Comparison of ENCODE assay signal across 1 cellular context in the genomic region with DNA sequence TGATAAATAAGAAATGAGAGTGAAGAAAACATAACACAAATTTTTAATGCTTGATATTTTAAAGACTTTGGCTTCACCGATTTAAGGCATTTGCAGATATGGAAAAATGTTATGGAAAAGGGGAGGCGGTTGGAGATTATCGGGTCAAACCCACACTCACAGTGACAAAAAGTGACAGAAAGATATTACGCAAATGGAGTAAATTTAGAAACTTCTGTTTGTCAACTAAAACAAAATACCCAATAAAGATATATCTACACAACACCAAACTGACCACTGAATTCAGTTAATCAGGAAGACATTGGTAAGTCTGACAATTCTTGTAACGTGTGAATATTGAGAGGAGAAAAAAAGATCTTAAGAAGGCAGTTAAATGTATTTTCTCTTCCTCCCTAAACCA.
A peak's percentile ranks its signal among the peaks of the same experiment; 100 is the strongest.
TF ChIP-seq lines count a peak whose summit lies in the region.

No MANE protein-coding gene starts in this region.

TF ChIP-seq in K562, 482 proteins besides CTCF, POLR2A, EP300 and RAD21 (continued from another document and continues in another):
- TF ChIP-seq, protein P1, sequence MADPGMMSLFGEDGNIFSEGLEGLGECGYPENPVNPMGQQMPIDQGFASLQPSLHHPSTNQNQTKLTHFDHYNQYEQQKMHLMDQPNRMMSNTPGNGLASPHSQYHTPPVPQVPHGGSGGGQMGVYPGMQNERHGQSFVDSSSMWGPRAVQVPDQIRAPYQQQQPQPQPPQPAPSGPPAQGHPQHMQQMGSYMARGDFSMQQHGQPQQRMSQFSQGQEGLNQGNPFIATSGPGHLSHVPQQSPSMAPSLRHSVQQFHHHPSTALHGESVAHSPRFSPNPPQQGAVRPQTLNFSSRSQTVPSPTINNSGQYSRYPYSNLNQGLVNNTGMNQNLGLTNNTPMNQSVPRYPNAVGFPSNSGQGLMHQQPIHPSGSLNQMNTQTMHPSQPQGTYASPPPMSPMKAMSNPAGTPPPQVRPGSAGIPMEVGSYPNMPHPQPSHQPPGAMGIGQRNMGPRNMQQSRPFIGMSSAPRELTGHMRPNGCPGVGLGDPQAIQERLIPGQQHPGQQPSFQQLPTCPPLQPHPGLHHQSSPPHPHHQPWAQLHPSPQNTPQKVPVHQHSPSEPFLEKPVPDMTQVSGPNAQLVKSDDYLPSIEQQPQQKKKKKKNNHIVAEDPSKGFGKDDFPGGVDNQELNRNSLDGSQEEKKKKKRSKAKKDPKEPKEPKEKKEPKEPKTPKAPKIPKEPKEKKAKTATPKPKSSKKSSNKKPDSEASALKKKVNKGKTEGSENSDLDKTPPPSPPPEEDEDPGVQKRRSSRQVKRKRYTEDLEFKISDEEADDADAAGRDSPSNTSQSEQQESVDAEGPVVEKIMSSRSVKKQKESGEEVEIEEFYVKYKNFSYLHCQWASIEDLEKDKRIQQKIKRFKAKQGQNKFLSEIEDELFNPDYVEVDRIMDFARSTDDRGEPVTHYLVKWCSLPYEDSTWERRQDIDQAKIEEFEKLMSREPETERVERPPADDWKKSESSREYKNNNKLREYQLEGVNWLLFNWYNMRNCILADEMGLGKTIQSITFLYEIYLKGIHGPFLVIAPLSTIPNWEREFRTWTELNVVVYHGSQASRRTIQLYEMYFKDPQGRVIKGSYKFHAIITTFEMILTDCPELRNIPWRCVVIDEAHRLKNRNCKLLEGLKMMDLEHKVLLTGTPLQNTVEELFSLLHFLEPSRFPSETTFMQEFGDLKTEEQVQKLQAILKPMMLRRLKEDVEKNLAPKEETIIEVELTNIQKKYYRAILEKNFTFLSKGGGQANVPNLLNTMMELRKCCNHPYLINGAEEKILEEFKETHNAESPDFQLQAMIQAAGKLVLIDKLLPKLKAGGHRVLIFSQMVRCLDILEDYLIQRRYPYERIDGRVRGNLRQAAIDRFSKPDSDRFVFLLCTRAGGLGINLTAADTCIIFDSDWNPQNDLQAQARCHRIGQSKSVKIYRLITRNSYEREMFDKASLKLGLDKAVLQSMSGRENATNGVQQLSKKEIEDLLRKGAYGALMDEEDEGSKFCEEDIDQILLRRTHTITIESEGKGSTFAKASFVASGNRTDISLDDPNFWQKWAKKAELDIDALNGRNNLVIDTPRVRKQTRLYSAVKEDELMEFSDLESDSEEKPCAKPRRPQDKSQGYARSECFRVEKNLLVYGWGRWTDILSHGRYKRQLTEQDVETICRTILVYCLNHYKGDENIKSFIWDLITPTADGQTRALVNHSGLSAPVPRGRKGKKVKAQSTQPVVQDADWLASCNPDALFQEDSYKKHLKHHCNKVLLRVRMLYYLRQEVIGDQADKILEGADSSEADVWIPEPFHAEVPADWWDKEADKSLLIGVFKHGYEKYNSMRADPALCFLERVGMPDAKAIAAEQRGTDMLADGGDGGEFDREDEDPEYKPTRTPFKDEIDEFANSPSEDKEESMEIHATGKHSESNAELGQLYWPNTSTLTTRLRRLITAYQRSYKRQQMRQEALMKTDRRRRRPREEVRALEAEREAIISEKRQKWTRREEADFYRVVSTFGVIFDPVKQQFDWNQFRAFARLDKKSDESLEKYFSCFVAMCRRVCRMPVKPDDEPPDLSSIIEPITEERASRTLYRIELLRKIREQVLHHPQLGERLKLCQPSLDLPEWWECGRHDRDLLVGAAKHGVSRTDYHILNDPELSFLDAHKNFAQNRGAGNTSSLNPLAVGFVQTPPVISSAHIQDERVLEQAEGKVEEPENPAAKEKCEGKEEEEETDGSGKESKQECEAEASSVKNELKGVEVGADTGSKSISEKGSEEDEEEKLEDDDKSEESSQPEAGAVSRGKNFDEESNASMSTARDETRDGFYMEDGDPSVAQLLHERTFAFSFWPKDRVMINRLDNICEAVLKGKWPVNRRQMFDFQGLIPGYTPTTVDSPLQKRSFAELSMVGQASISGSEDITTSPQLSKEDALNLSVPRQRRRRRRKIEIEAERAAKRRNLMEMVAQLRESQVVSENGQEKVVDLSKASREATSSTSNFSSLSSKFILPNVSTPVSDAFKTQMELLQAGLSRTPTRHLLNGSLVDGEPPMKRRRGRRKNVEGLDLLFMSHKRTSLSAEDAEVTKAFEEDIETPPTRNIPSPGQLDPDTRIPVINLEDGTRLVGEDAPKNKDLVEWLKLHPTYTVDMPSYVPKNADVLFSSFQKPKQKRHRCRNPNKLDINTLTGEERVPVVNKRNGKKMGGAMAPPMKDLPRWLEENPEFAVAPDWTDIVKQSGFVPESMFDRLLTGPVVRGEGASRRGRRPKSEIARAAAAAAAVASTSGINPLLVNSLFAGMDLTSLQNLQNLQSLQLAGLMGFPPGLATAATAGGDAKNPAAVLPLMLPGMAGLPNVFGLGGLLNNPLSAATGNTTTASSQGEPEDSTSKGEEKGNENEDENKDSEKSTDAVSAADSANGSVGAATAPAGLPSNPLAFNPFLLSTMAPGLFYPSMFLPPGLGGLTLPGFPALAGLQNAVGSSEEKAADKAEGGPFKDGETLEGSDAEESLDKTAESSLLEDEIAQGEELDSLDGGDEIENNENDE (IDR thresholded peaks at IDR 0.05; ENCODE audit: low read depth, low read length), result no peak
- TF ChIP-seq HDGF (IDR thresholded peaks at IDR 0.05), result no peak
- TF ChIP-seq MBD2 (IDR thresholded peaks at IDR 0.05; ENCODE audit: borderline replicate concordance, low read depth), result no peak
- TF ChIP-seq ARNT (IDR thresholded peaks at IDR 0.05), result no peak
- TF ChIP-seq NFRKB (IDR thresholded peaks at IDR 0.05; ENCODE audit: low read depth), result no peak
- peak; percentile 70 for TF ChIP-seq CBFA2T2 (conservative IDR thresholded peaks at IDR 0.05)
- TF ChIP-seq, protein P2, sequence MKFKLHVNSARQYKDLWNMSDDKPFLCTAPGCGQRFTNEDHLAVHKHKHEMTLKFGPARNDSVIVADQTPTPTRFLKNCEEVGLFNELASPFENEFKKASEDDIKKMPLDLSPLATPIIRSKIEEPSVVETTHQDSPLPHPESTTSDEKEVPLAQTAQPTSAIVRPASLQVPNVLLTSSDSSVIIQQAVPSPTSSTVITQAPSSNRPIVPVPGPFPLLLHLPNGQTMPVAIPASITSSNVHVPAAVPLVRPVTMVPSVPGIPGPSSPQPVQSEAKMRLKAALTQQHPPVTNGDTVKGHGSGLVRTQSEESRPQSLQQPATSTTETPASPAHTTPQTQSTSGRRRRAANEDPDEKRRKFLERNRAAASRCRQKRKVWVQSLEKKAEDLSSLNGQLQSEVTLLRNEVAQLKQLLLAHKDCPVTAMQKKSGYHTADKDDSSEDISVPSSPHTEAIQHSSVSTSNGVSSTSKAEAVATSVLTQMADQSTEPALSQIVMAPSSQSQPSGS (CRISPR knock-in tag; IDR thresholded peaks at IDR 0.05), result no peak
- TF ChIP-seq, protein P3, sequence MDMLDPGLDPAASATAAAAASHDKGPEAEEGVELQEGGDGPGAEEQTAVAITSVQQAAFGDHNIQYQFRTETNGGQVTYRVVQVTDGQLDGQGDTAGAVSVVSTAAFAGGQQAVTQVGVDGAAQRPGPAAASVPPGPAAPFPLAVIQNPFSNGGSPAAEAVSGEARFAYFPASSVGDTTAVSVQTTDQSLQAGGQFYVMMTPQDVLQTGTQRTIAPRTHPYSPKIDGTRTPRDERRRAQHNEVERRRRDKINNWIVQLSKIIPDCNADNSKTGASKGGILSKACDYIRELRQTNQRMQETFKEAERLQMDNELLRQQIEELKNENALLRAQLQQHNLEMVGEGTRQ (CRISPR knock-in tag; IDR thresholded peaks at IDR 0.05), result no peak
- TF ChIP-seq, protein P4, sequence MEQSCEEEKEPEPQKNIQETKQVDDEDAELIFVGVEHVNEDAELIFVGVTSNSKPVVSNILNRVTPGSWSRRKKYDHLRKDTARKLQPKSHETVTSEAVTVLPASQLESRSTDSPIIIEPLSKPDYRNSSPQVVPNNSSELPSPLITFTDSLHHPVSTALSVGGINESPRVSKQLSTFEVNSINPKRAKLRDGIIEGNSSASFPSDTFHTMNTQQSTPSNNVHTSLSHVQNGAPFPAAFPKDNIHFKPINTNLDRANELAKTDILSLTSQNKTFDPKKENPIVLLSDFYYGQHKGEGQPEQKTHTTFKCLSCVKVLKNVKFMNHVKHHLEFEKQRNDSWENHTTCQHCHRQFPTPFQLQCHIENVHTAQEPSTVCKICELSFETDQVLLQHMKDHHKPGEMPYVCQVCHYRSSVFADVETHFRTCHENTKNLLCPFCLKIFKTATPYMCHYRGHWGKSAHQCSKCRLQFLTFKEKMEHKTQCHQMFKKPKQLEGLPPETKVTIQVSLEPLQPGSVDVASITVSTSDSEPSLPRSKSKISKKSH (CRISPR knock-in tag; IDR thresholded peaks at IDR 0.05), result no peak
- TF ChIP-seq HDAC3 (IDR thresholded peaks at IDR 0.05; ENCODE audit: borderline replicate concordance, partially characterized antibody), result peak; percentile 88
- TF ChIP-seq ZNF263 (CRISPR knock-in tag; IDR thresholded peaks at IDR 0.05; ENCODE audit: borderline replicate concordance), result no peak
- TF ChIP-seq, protein P5, sequence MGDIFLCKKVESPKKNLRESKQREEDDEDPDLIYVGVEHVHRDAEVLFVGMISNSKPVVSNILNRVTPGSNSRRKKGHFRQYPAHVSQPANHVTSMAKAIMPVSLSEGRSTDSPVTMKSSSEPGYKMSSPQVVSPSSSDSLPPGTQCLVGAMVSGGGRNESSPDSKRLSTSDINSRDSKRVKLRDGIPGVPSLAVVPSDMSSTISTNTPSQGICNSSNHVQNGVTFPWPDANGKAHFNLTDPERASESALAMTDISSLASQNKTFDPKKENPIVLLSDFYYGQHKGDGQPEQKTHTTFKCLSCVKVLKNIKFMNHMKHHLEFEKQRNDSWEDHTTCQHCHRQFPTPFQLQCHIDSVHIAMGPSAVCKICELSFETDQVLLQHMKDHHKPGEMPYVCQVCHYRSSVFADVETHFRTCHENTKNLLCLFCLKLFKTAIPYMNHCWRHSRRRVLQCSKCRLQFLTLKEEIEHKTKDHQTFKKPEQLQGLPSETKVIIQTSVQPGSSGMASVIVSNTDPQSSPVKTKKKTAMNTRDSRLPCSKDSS (IDR thresholded peaks at IDR 0.05; ENCODE audit: low read depth, partially characterized antibody), result no peak
- TF ChIP-seq, protein P6, sequence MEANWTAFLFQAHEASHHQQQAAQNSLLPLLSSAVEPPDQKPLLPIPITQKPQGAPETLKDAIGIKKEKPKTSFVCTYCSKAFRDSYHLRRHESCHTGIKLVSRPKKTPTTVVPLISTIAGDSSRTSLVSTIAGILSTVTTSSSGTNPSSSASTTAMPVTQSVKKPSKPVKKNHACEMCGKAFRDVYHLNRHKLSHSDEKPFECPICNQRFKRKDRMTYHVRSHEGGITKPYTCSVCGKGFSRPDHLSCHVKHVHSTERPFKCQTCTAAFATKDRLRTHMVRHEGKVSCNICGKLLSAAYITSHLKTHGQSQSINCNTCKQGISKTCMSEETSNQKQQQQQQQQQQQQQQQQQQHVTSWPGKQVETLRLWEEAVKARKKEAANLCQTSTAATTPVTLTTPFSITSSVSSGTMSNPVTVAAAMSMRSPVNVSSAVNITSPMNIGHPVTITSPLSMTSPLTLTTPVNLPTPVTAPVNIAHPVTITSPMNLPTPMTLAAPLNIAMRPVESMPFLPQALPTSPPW (CRISPR knock-in tag; IDR thresholded peaks at IDR 0.05), result peak; percentile 48
- TF ChIP-seq KLF13 (tag; IDR thresholded peaks at IDR 0.05; ENCODE audit: borderline replicate concordance, low read depth), result no peak
- no peak for TF ChIP-seq PCBP1 (IDR thresholded peaks at IDR 0.05; ENCODE audit: low read depth, low read length, poor library complexity, severe bottlenecking)
- TF ChIP-seq TFAM (CRISPR knock-in tag; conservative IDR thresholded peaks at IDR 0.05), result no peak
- no peak for TF ChIP-seq ZNF717 (CRISPR knock-in tag; IDR thresholded peaks at IDR 0.05)
- no peak for TF ChIP-seq ETV1 (tag; conservative IDR thresholded peaks at IDR 0.05; ENCODE audit: low read depth)
- TF ChIP-seq, protein P7, sequence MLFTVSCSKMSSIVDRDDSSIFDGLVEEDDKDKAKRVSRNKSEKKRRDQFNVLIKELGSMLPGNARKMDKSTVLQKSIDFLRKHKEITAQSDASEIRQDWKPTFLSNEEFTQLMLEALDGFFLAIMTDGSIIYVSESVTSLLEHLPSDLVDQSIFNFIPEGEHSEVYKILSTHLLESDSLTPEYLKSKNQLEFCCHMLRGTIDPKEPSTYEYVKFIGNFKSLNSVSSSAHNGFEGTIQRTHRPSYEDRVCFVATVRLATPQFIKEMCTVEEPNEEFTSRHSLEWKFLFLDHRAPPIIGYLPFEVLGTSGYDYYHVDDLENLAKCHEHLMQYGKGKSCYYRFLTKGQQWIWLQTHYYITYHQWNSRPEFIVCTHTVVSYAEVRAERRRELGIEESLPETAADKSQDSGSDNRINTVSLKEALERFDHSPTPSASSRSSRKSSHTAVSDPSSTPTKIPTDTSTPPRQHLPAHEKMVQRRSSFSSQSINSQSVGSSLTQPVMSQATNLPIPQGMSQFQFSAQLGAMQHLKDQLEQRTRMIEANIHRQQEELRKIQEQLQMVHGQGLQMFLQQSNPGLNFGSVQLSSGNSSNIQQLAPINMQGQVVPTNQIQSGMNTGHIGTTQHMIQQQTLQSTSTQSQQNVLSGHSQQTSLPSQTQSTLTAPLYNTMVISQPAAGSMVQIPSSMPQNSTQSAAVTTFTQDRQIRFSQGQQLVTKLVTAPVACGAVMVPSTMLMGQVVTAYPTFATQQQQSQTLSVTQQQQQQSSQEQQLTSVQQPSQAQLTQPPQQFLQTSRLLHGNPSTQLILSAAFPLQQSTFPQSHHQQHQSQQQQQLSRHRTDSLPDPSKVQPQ (CRISPR knock-in tag; IDR thresholded peaks at IDR 0.05; ENCODE audit: borderline replicate concordance), result no peak
- TF ChIP-seq GATA2 (CRISPR knock-in tag; IDR thresholded peaks at IDR 0.05), result no peak
- TF ChIP-seq ZNF77 (CRISPR knock-in tag; IDR thresholded peaks at IDR 0.05), result no peak
- TF ChIP-seq NUFIP1 (IDR thresholded peaks at IDR 0.05; ENCODE audit: partially characterized antibody), result no peak
- 0 out of 2 replicates have a peak, but pooled peaks have one; percentile 14 for TF ChIP-seq CXXC5 (CRISPR knock-in tag; IDR thresholded peaks at IDR 0.05)
- TF ChIP-seq, protein P8, sequence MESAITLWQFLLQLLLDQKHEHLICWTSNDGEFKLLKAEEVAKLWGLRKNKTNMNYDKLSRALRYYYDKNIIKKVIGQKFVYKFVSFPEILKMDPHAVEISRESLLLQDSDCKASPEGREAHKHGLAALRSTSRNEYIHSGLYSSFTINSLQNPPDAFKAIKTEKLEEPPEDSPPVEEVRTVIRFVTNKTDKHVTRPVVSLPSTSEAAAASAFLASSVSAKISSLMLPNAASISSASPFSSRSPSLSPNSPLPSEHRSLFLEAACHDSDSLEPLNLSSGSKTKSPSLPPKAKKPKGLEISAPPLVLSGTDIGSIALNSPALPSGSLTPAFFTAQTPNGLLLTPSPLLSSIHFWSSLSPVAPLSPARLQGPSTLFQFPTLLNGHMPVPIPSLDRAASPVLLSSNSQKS (CRISPR knock-in tag; IDR thresholded peaks at IDR 0.05), result no peak
- TF ChIP-seq ZNF347 (CRISPR knock-in tag; IDR thresholded peaks at IDR 0.05; ENCODE audit: low read depth), result no peak
- no peak for TF ChIP-seq HOXB6 (CRISPR knock-in tag; IDR thresholded peaks at IDR 0.05; ENCODE audit: borderline replicate concordance)
- TF ChIP-seq, protein P9, sequence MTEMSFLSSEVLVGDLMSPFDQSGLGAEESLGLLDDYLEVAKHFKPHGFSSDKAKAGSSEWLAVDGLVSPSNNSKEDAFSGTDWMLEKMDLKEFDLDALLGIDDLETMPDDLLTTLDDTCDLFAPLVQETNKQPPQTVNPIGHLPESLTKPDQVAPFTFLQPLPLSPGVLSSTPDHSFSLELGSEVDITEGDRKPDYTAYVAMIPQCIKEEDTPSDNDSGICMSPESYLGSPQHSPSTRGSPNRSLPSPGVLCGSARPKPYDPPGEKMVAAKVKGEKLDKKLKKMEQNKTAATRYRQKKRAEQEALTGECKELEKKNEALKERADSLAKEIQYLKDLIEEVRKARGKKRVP (CRISPR knock-in tag; IDR thresholded peaks at IDR 0.05), result no peak
- TF ChIP-seq KLF1 (tag; IDR thresholded peaks at IDR 0.05), result no peak
- TF ChIP-seq TOE1 (IDR thresholded peaks at IDR 0.05; ENCODE audit: borderline replicate concordance), result no peak
- no peak for TF ChIP-seq TOE1 (CRISPR knock-in tag; IDR thresholded peaks at IDR 0.05; ENCODE audit: borderline replicate concordance, low read depth)
- TF ChIP-seq NR3C1 (CRISPR knock-in tag; IDR thresholded peaks at IDR 0.05), result no peak
- no peak for TF ChIP-seq ZNF778 (CRISPR knock-in tag; IDR thresholded peaks at IDR 0.05)
- no peak for TF ChIP-seq BCOR (IDR thresholded peaks at IDR 0.05)
- TF ChIP-seq CEBPG (CRISPR knock-in tag; IDR thresholded peaks at IDR 0.05), result no peak
- TF ChIP-seq CEBPG (tag; conservative IDR thresholded peaks at IDR 0.05 in 1 of 2, IDR thresholded peaks at IDR 0.05 in 1 of 2), result peak in 1 of 2 experiments; percentile 77; a peak in 2 of 4 replicates
